ENCODE assay signal across 14 cellular contexts in the genomic region with DNA sequence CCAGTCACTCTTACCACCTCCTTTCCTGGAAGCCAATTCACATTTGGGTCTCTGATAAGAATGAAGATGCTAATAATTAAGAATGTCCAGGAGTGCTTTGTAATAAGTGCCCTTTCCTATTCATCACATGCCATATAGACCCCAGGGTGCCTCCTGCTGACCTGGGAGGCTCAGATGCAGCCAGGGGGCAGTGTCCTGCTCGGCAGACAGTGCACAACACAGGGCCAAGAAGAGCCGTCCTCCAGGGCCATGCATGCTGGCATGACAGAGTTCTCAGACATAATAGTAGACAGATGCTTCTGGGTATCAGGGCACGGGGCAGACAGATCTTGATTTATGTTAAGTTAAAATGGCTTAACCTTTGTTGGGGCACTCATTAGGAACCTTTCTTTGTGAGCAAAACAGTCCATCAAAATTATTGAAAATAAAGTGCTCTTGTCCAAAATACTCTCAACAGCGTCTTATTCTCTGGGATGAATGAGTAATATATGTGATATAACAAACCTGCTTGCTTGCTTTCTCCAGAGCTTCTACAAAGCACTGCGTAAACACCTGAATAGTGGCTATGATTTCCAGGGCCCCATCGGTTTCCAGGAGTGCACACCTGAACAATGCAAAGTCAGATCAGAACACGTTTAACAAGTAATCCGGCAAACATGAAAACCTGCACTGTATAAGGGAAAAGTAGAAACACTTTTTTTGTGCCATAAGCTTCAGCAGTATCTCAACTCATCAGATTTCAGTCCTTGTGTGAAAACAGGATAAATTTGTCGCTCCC.
DNase-seq lines count a peak whose midpoint lies in the region; ATAC-seq and TF ChIP-seq lines count a peak whose summit lies in the region.
"Had no signal": no experiment of that assay in that cellular context is flagged by ENCODE, and none has a peak within 500 bp of the region (broad histone marks: within the 10 kb centered on the region; RNA-seq: fewer than 3 reads in every experiment).

No MANE protein-coding gene starts in this region.

- H3K9me3 Mint-ChIP-seq in endodermal cell (no peaks in the 10 kb centered on the region), neural crest cell (no peaks in the 10 kb centered on the region)
- H3K9me3 Mint-ChIP-seq: stimulated activated effector memory CD8-positive, alpha-beta T cell treated with anti-CD3 and anti-CD28 coated beads, Interleukin-12 subunit alpha, Interleukin-12 subunit beta, amount 100 ng/mL, for 72 hours; T-cell had no signal

- peak; percentile 6 for TF ChIP-seq CTCF in GM10266 (IDR thresholded peaks at IDR 0.05; ENCODE audit: control insufficient read depth, insufficient read depth, low read depth, missing control alignments)
- peak; percentile 76 for TF ChIP-seq CTCF in endodermal cell (conservative IDR thresholded peaks at IDR 0.05)
- TF ChIP-seq CTCF in neural crest cell (conservative IDR thresholded peaks at IDR 0.05), result peak; percentile 40
- TF ChIP-seq CTCF in spleen (IDR thresholded peaks at IDR 0.05 in 8 of 11, conservative IDR thresholded peaks at IDR 0.05 in 3 of 11), result peak in 1 of 11 experiments; percentile 15

- H3K27ac ChIP-seq in endodermal cell (ENCODE audit: low read depth, low read length) (no peak overlapping the region), spleen (no peak overlapping the region)

- H3K27me3 ChIP-seq in endodermal cell (ENCODE audit: control insufficient read depth, insufficient read depth, low read length, poor library complexity, severe bottlenecking) (no peaks in the 10 kb centered on the region), spleen (replicated peaks in 1 of 7) (no peaks in the 10 kb centered on the region)

- intact Hi-C loops in spleen (cut with DNase I; ENCODE audit: low total_unique reads), result loop anchor here (5.0 kb wide), 1 partner anchor 342 kb away; no protein-coding TSS in a partner anchor

- H3K9ac ChIP-seq in endodermal cell (ENCODE audit: extremely low read depth, low read length, poor library complexity, severe bottlenecking), result no peak overlapping the region

- no peak overlapping the region for H3K4me3 Mint-ChIP-seq in endodermal cell
- H3K4me3 Mint-ChIP-seq in neural crest cell, result no peak overlapping the region
- H3K4me3 Mint-ChIP-seq: stimulated activated effector memory CD8-positive, alpha-beta T cell treated with anti-CD3 and anti-CD28 coated beads, Interleukin-12 subunit alpha, Interleukin-12 subunit beta, amount 100 ng/mL, for 72 hours; T-cell had no signal

- H3K9me3 ChIP-seq in endodermal cell (ENCODE audit: control insufficient read depth, low read length), result no peaks in the 10 kb centered on the region
- H3K9me3 ChIP-seq in spleen, result no peaks in the 10 kb centered on the region

- H3K4me1 ChIP-seq in endodermal cell (ENCODE audit: control insufficient read depth, insufficient read depth, low read length) (peaks cover 4% of the 10 kb centered on the region), spleen (peaks cover 0 to 11% (median 6%) of the 10 kb centered on the region in 6 donors)

- H3K4me1 Mint-ChIP-seq in endodermal cell, result peaks cover 14% of the 10 kb centered on the region
- H3K4me1 Mint-ChIP-seq in neural crest cell, result peaks cover 16% of the 10 kb centered on the region
- H3K4me1 Mint-ChIP-seq: stimulated activated effector memory CD8-positive, alpha-beta T cell treated with anti-CD3 and anti-CD28 coated beads, Interleukin-12 subunit alpha, Interleukin-12 subunit beta, amount 100 ng/mL, for 72 hours had no signal

- no peak overlapping the region for H3K4me3 ChIP-seq in endodermal cell (ENCODE audit: low read length)
- H3K4me3 ChIP-seq in spleen, result no peak overlapping the region

- peaks cover 13% of the 10 kb centered on the region for H3K36me3 Mint-ChIP-seq in endodermal cell (ENCODE audit: low read depth)
- no peaks in the 10 kb centered on the region for H3K36me3 Mint-ChIP-seq in neural crest cell (ENCODE audit: low read depth)

- DNase-seq in GM10266 (ENCODE audit: extremely low spot score) (no peak), NCI-H524 treated with DMSO at 0.1 percent for 48 hours (lab: John Stamatoyannopoulos, UW) (peak; percentile 23), endodermal cell (peak; percentile 73), neural crest cell (ENCODE audit: low read depth, low spot score) (no peak), spleen (no peak), NCI-H1092 treated with DMSO at 0.1 percent for 48 hours (lab: John Stamatoyannopoulos, UW) (no peak), Ammon's horn (ENCODE audit: low spot score) (no peak)
- DNase-seq: activated T-cell treated with anti-CD3 and anti-CD28 coated beads, Interleukin-2, amount 50 U/mL, for 1 hour; EL; hippocampal formation; NCI-H2081; T-cell had no signal

- no peaks in the 10 kb centered on the region for H3K27me3 Mint-ChIP-seq in endodermal cell (ENCODE audit: insufficient read depth)
- H3K27me3 Mint-ChIP-seq in neural crest cell (ENCODE audit: low read depth), result no peaks in the 10 kb centered on the region
- H3K27me3 Mint-ChIP-seq: T-cell had no signal

- TF ChIP-seq POLR2A in spleen (IDR thresholded peaks at IDR 0.05), result no peak

- H3K36me3 ChIP-seq in endodermal cell (ENCODE audit: control insufficient read depth, insufficient read depth, low read length) (peaks cover 3% of the 10 kb centered on the region), spleen (peaks cover 0 to 7% (median 0%) of the 10 kb centered on the region in 6 donors)

- H3K27ac Mint-ChIP-seq in endodermal cell (no peak overlapping the region), neural crest cell (ENCODE audit: unreplicated experiment) (no peak overlapping the region)
- H3K27ac Mint-ChIP-seq: stimulated activated effector memory CD8-positive, alpha-beta T cell treated with anti-CD3 and anti-CD28 coated beads, Interleukin-12 subunit alpha, Interleukin-12 subunit beta, amount 100 ng/mL, for 72 hours; T-cell had no signal

- no peak for ATAC-seq in HG02938 (IDR thresholded peaks at IDR 0.05; ENCODE audit: unreplicated experiment)
- ATAC-seq: stimulated activated effector memory CD8-positive, alpha-beta T cell treated with anti-CD3 and anti-CD28 coated beads, Interleukin-12 subunit alpha, Interleukin-12 subunit beta, amount 100 ng/mL, for 72 hours; T-cell had no signal

- 91 to 97% methylated on average over 7 to 9 of the region's 9 CpGs for WGBS in endodermal cell (ENCODE audit: insufficient coverage in 1 of 2, insufficient read length in 1 of 2), 2 experiments
- 75 to 91% (median 85%) methylated on average over 9 of the region's 9 CpGs for whole genome bisulfite sequencing in spleen, 5 donors

Comparison
In these comparisons a context has a peak if more than half of its experiments do, and no peak if none do; other contexts are left out.
1. DNase-seq: peak in NCI-H524 treated with DMSO at 0.1 percent for 48 hours (single experiment) and endodermal cell (single experiment); none in GM10266 (single experiment), neural crest cell (single experiment), spleen (single experiment), NCI-H1092 treated with DMSO at 0.1 percent for 48 hours (single experiment) and Ammon's horn (single experiment).